Comparison of ENCODE assay signal across 9 cellular contexts in genomic region chr2:182649316-182649715, GRCh38.
A peak's percentile ranks its signal among the peaks of the same experiment; 100 is the strongest.
DNase-seq lines count a peak whose midpoint lies in the region; ATAC-seq and TF ChIP-seq lines count a peak whose summit lies in the region.
"Had no signal": no experiment of that assay in that cellular context is flagged by ENCODE, and none has a peak within 500 bp of the region (broad histone marks: within the 10 kb centered on the region; RNA-seq: fewer than 3 reads in every experiment).

No MANE protein-coding gene starts in this region.

- H3K4me1 Mint-ChIP-seq in activated CD8-positive, alpha-beta T cell treated with anti-CD3 and anti-CD28 coated beads for 36 hours (ENCODE audit: low read depth), result no peaks in the 10 kb centered on the region
- H3K4me1 Mint-ChIP-seq in activated CD8-positive, alpha-beta T cell treated with anti-CD3 and anti-CD28 coated beads, Interleukin-2, amount 10 ng/mL, durations not matched to agents 7 days and 5 days (ENCODE audit: low read depth), result peaks cover 2% of the 10 kb centered on the region

- H3K9me3 ChIP-seq in transverse colon, result no peaks in the 10 kb centered on the region

- POLR2A ChIA-PET in activated CD8-positive, alpha-beta T cell treated with anti-CD3 and anti-CD28 coated beads for 36 hours (lab: Charles Lee), result interaction anchor here (0.7 kb wide), 1 partner anchor 15 kb away, joined by 3 read pairs; no protein-coding TSS in a partner anchor
- POLR2A ChIA-PET in activated CD8-positive, alpha-beta T cell treated with anti-CD3 and anti-CD28 coated beads, Interleukin-2, amount 10 ng/mL, durations not matched to agents 7 days and 5 days (lab: Charles Lee), result no interaction called here

- H3K4me1 ChIP-seq in transverse colon, result no peaks in the 10 kb centered on the region

- no peak overlapping the region for H3K27ac ChIP-seq in transverse colon

- H3K36me3 Mint-ChIP-seq in activated CD8-positive, alpha-beta T cell treated with anti-CD3 and anti-CD28 coated beads for 36 hours (ENCODE audit: low read depth), result no peaks in the 10 kb centered on the region
- H3K36me3 Mint-ChIP-seq in activated CD8-positive, alpha-beta T cell treated with anti-CD3 and anti-CD28 coated beads, Interleukin-2, amount 10 ng/mL, durations not matched to agents 7 days and 5 days (ENCODE audit: low read depth), result no peaks in the 10 kb centered on the region
- H3K36me3 Mint-ChIP-seq: activated naive CD4-positive, alpha-beta T cell treated with anti-CD3 and anti-CD28 coated beads, Interleukin-2, amount 50 U/mL, for 24 hours had no signal

- H3K4me3 ChIP-seq in transverse colon, result no peak overlapping the region

- intact Hi-C loops in activated CD8-positive, alpha-beta T cell treated with anti-CD3 and anti-CD28 coated beads for 36 hours (cut with micrococcal nuclease), result no loop called here
- intact Hi-C loops in head of caudate nucleus (cut with DNase I), result no loop called here
- intact Hi-C loops in transverse colon (cut with DNase I; ENCODE audit: low total_unique reads), result no loop called here

- ATAC-seq in activated CD8-positive, alpha-beta T cell treated with anti-CD3 and anti-CD28 coated beads for 36 hours, result no peak
- ATAC-seq in activated CD8-positive, alpha-beta T cell treated with anti-CD3 and anti-CD28 coated beads, Interleukin-2, amount 10 ng/mL, durations not matched to agents 7 days and 5 days, result no peak
- ATAC-seq in GM19023 (IDR thresholded peaks at IDR 0.05; ENCODE audit: unreplicated experiment), result no peak

- peak; percentile 11 for TF ChIP-seq CTCF in activated CD8-positive, alpha-beta T cell treated with anti-CD3 and anti-CD28 coated beads for 36 hours (IDR thresholded peaks at IDR 0.05)
- peak in 4 of 5 experiments; percentile 15 to 27 (median 21) for TF ChIP-seq CTCF in transverse colon (IDR thresholded peaks at IDR 0.05)

- peak; percentile 7 for DNase-seq in activated CD8-positive, alpha-beta T cell treated with anti-CD3 and anti-CD28 coated beads for 36 hours
- DNase-seq in activated CD8-positive, alpha-beta T cell treated with anti-CD3 and anti-CD28 coated beads, Interleukin-2, amount 10 ng/mL, durations not matched to agents 7 days and 5 days, result no peak
- DNase-seq in KBM-7 (peak; percentile 43), RPMI7951 (ENCODE audit: low read depth) (peak; percentile 21), head of caudate nucleus (peak in 26 of 42 donors; percentile 9 to 52 (median 30)), transverse colon (peak; percentile 9), NOMO-1 treated with dmso at 0.1 percent for 144 hours (lab: John Stamatoyannopoulos, UW; ENCODE audit: unreplicated experiment) (no peak)

- H3K4me3 Mint-ChIP-seq in activated CD8-positive, alpha-beta T cell treated with anti-CD3 and anti-CD28 coated beads for 36 hours, result no peak overlapping the region
- no peak overlapping the region for H3K4me3 Mint-ChIP-seq in activated CD8-positive, alpha-beta T cell treated with anti-CD3 and anti-CD28 coated beads, Interleukin-2, amount 10 ng/mL, durations not matched to agents 7 days and 5 days
- H3K4me3 Mint-ChIP-seq: activated naive CD4-positive, alpha-beta T cell treated with anti-CD3 and anti-CD28 coated beads, Interleukin-2, amount 50 U/mL, for 24 hours had no signal

- CTCF ChIA-PET in activated CD8-positive, alpha-beta T cell treated with anti-CD3 and anti-CD28 coated beads for 36 hours (lab: Charles Lee), result interaction anchor here (0.7 to 2.6 kb wide), 9 partner anchors 18 to 476 kb away, joined by 3 to 18 read pairs (median 3); no protein-coding TSS in a partner anchor
- CTCF ChIA-PET in activated CD8-positive, alpha-beta T cell treated with anti-CD3 and anti-CD28 coated beads, Interleukin-2, amount 10 ng/mL, durations not matched to agents 7 days and 5 days (lab: Charles Lee), result interaction anchor here (0.6 to 2.8 kb wide), 9 partner anchors 8 to 562 kb away, joined by 3 to 19 read pairs (median 4); no protein-coding TSS in a partner anchor

- H3K27ac Mint-ChIP-seq in activated CD8-positive, alpha-beta T cell treated with anti-CD3 and anti-CD28 coated beads for 36 hours, result no peak overlapping the region
- no peak overlapping the region for H3K27ac Mint-ChIP-seq in activated CD8-positive, alpha-beta T cell treated with anti-CD3 and anti-CD28 coated beads, Interleukin-2, amount 10 ng/mL, durations not matched to agents 7 days and 5 days
- H3K27ac Mint-ChIP-seq: activated naive CD4-positive, alpha-beta T cell treated with anti-CD3 and anti-CD28 coated beads, Interleukin-2, amount 50 U/mL, for 24 hours had no signal

- H3K9me3 Mint-ChIP-seq in activated CD8-positive, alpha-beta T cell treated with anti-CD3 and anti-CD28 coated beads for 36 hours, result no peaks in the 10 kb centered on the region
- no peaks in the 10 kb centered on the region for H3K9me3 Mint-ChIP-seq in activated CD8-positive, alpha-beta T cell treated with anti-CD3 and anti-CD28 coated beads, Interleukin-2, amount 10 ng/mL, durations not matched to agents 7 days and 5 days (ENCODE audit: insufficient read depth)
- H3K9me3 Mint-ChIP-seq: activated naive CD4-positive, alpha-beta T cell treated with anti-CD3 and anti-CD28 coated beads, Interleukin-2, amount 50 U/mL, for 24 hours had no signal

- no peak for TF ChIP-seq EP300 in transverse colon (IDR thresholded peaks at IDR 0.05; ENCODE audit: low read depth)

- no peaks in the 10 kb centered on the region for H3K27me3 ChIP-seq in transverse colon

- TF ChIP-seq POLR2A in transverse colon (IDR thresholded peaks at IDR 0.05), result no peak

- WGBS in transverse colon (ENCODE audit: low coverage in 1 of 2), 2 donors, result 15 to 55% methylated on average over 2 to 6 of the region's 6 CpGs

- in situ Hi-C loops in KBM-7 (cut with MboI; ENCODE audit: low pct_unique_long_range_greater_than_20kb, low sequenced_read_pairs) (no loop called here), transverse colon (cut with MboI; ENCODE audit: low pct_ligation_motif_present in 1 of 4, low pct_unique_long_range_greater_than_20kb in 1 of 4, low sequenced_read_pairs in 3 of 4) (no loop called here)

- H3K36me3 ChIP-seq in transverse colon, result no peaks in the 10 kb centered on the region

- peaks cover 1% of the 10 kb centered on the region for H3K27me3 Mint-ChIP-seq in activated CD8-positive, alpha-beta T cell treated with anti-CD3 and anti-CD28 coated beads for 36 hours
- no peaks in the 10 kb centered on the region for H3K27me3 Mint-ChIP-seq in activated CD8-positive, alpha-beta T cell treated with anti-CD3 and anti-CD28 coated beads, Interleukin-2, amount 10 ng/mL, durations not matched to agents 7 days and 5 days (ENCODE audit: low read depth)
- H3K27me3 Mint-ChIP-seq: activated naive CD4-positive, alpha-beta T cell treated with anti-CD3 and anti-CD28 coated beads, Interleukin-2, amount 50 U/mL, for 24 hours had no signal

Comparison
In these comparisons a context has a peak if more than half of its experiments do, and no peak if none do; other contexts are left out.
1. DNase-seq: peak in activated CD8-positive, alpha-beta T cell treated with anti-CD3 and anti-CD28 coated beads for 36 hours (single experiment), KBM-7 (single experiment), RPMI7951 (single experiment), head of caudate nucleus (26 of 42) and transverse colon (single experiment); none in activated CD8-positive, alpha-beta T cell treated with anti-CD3 and anti-CD28 coated beads, Interleukin-2, amount 10 ng/mL, durations not matched to agents 7 days and 5 days (single experiment) and NOMO-1 treated with dmso at 0.1 percent for 144 hours (single experiment).